ENCODE assay signal across 8 cellular contexts in the genomic region with DNA sequence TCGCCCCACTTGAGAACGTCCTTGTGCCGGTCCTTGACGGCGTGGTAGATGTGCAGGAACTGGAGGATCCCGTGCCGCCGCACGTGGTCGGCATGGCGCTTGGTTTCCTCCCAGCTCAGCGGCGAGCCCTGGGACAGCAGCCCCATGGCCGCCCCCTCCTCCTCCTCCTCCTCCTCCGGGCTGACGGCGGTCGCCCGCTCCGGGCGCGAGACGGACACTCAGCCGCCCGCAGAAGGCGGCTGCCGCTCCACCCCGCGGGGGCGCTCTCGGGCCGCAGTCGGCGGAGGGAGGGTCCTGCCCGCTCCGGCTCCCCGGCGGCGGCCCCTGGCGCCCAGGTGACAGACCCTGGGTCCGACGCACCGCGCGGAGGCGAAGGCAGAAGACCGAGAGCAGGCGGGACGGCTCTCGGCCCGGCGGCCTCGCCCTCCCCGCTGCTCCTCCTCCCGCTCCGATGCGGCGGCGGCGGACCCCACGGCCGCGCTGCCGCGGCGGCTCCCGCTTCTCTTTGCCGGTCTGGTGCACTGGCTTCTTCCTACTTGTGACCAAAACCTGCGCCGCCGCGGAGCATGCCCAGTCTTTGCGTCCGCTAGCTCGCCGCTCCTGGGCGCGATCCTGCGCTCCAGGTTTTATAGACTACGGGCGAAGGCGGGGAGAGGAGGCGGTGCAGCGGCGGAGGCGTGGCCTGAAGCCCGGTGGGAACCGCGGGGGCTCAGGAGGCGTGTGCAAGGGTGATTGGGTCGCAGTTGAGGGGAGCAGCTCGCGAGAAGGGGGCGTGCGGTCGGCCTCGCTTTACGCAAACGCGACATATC. TPM values are rescaled to one million over a fixed set of nuclear protein-coding genes. Genes with fewer than 3 reads are reported as not detected.
A peak's percentile ranks its signal among the peaks of the same experiment; 100 is the strongest.
DNase-seq lines count a peak whose midpoint lies in the region; ATAC-seq and TF ChIP-seq lines count a peak whose summit lies in the region.

Gene GCLC, minus strand, starts transcription at position 602 of the 809 bp plus-strand sequence. Its CDS starts 456 bp downstream, at position 146.

- H3K4me3 Mint-ChIP-seq in T-cell (peak within 1 kb of the TSS; percentile 89 to 97 (median 94)), progenitor cell of endocrine pancreas (ENCODE audit: low read depth) (peak within 1 kb of the TSS; percentile 97)

- no peaks in the 10 kb centered on the region for H3K36me3 ChIP-seq in adrenal gland (replicated peaks in 1 of 2)

- ATAC-seq in HG02763 (IDR thresholded peaks at IDR 0.05; ENCODE audit: unreplicated experiment) (peak; percentile 59), T-cell (replicated peaks in 1 of 4) (peak; percentile 66 to 70 (median 68)), left cardiac atrium (peak; percentile 80 to 85)

- H3K4me1 ChIP-seq in adrenal gland (replicated peaks in 1 of 2): peaks cover 0 to 41% of the 10 kb centered on the region in 2 donors

- H3K27me3 ChIP-seq in adrenal gland: no peaks in the 10 kb centered on the region

- H3K36me3 Mint-ChIP-seq in T-cell (peaks cover 6% of the 10 kb centered on the region), progenitor cell of endocrine pancreas (ENCODE audit: insufficient read depth) (peaks cover 3% of the 10 kb centered on the region)

- H3K27me3 Mint-ChIP-seq in T-cell: no peaks in the 10 kb centered on the region
- peaks cover 13% of the 10 kb centered on the region for H3K27me3 Mint-ChIP-seq in progenitor cell of endocrine pancreas

- H3K4me3 ChIP-seq in GM12875 (ENCODE audit: low read depth, low read length): peak within 1 kb of the TSS; percentile 77
- peak within 1 kb of the TSS; percentile 45 to 90 (median 62) for H3K4me3 ChIP-seq in adrenal gland

- TF ChIP-seq CTCF in GM12875 (IDR thresholded peaks at IDR 0.05; ENCODE audit: borderline replicate concordance, insufficient read depth, low read depth, low read length) (peak; percentile 81), adrenal gland (IDR thresholded peaks at IDR 0.05) (peak; percentile 18 to 78 (median 60)), progenitor cell of endocrine pancreas (IDR thresholded peaks at IDR 0.05; ENCODE audit: unreplicated experiment) (peak; percentile 84)

- peak; percentile 69 for DNase-seq in NCI-H1417 treated with DMSO at 0.1 percent for 48 hours (lab: John Stamatoyannopoulos, UW)
- DNase-seq in T-cell: peak; percentile 65 to 90 (median 78)
- peak; percentile 93 to 97 (median 96) for DNase-seq in adrenal gland
- DNase-seq in left cardiac atrium: peak; percentile 96
- peak; percentile 89 for DNase-seq in progenitor cell of endocrine pancreas (ENCODE audit: low spot score, unreplicated experiment)
- peak; percentile 96 for DNase-seq in ureter (ENCODE audit: low spot score)

- H3K27ac Mint-ChIP-seq in T-cell (peak within 1 kb of the TSS; percentile 90 to 93), progenitor cell of endocrine pancreas (peak within 1 kb of the TSS; percentile 96)

- H3K4me1 Mint-ChIP-seq in T-cell (peaks cover 61 to 68% (median 67%) of the 10 kb centered on the region in 3 donors), progenitor cell of endocrine pancreas (ENCODE audit: low read depth) (peaks cover 21% of the 10 kb centered on the region)

- WGBS in adrenal gland, 4 donors: 0 to 1% (median 0%) methylated on average over 18 to 99 of the region's 100 CpGs

- POLR2A ChIA-PET in T-cell (lab: Charles Lee): no interaction called here

- no peaks in the 10 kb centered on the region for H3K9me3 ChIP-seq in adrenal gland (replicated peaks in 1 of 3)

- H3K27ac ChIP-seq in adrenal gland: peak within 1 kb of the TSS; percentile 92 to 98 (median 95)

- intact Hi-C loops in adrenal gland (cut with DNase I) (loop anchor here (5.0 kb wide), 2 partner anchors 47 to 108 kb away; no protein-coding TSS in a partner anchor), left cardiac atrium (cut with DNase I) (loop anchor here (5.0 kb wide), 2 partner anchors 108 to 183 kb away; no protein-coding TSS in a partner anchor)

- CTCF ChIA-PET in T-cell (lab: Charles Lee): interaction anchor here in 1 of 2 donors (0.6 to 2.7 kb wide), 6 partner anchors 22 to 244 kb away, joined by 3 to 12 read pairs (median 4); no protein-coding TSS in a partner anchor

- no peaks in the 10 kb centered on the region for H3K9me3 Mint-ChIP-seq in T-cell
- H3K9me3 Mint-ChIP-seq in progenitor cell of endocrine pancreas (ENCODE audit: low read depth): peaks cover 7% of the 10 kb centered on the region

- peak; percentile 97 to 98 for TF ChIP-seq POLR2A in adrenal gland (IDR thresholded peaks at IDR 0.05)

RNA-seq across cellular contexts. Expression of gene GCLC, which starts in this region (rescaled TPM):
- total RNA-seq in T-cell (10 to 100 TPM; 25.2 to 38.2 (median 33.6) TPM), adrenal gland (10 to 100 TPM; 26.5 to 62.1 (median 37.9) TPM), left cardiac atrium (10 to 100 TPM; 17.8 to 21.6 TPM), progenitor cell of endocrine pancreas (34.2 and 49.5 TPM in 2 replicates), ureter (120 TPM)
- 100 to 1,000 TPM in 1 of 3 donors, 10 to 100 TPM in 1, 1 to 10 TPM in 1; 7.3 to 116 (median 12.7) TPM for polyA plus RNA-seq in adrenal gland

Comparison
In these comparisons a context has a peak if more than half of its experiments do, and no peak if none do; other contexts are left out.
1. Peak in every context shown above with its lines: DNase-seq, ATAC-seq, H3K4me3 ChIP-seq and H3K27ac ChIP-seq.